ENCODE assay signal across 8 cellular contexts in genomic region chr1:100267284-100267683, GRCh38. TPM values are rescaled to one million over a fixed set of nuclear protein-coding genes. Genes with fewer than 3 reads are reported as not detected.
DNase-seq lines count a peak whose midpoint lies in the region; ATAC-seq and TF ChIP-seq lines count a peak whose summit lies in the region.

No MANE protein-coding gene starts in this region.

- TF ChIP-seq POLR2A in gastrocnemius medialis (IDR thresholded peaks at IDR 0.05), result no peak

- no peaks in the 10 kb centered on the region for H3K9me2 ChIP-seq in GM23248 (ENCODE audit: insufficient read depth)

- H3K9ac ChIP-seq in GM23248, result peak overlapping the region; percentile 95

- peaks cover 27% of the 10 kb centered on the region for H3K4me1 Mint-ChIP-seq in T-helper 17 cell

- H3K27me3 ChIP-seq in GM23248 (replicated peaks; ENCODE audit: insufficient read depth) (no peaks in the 10 kb centered on the region), gastrocnemius medialis (no peaks in the 10 kb centered on the region)

- ATAC-seq in T-helper 17 cell (no peak), gastrocnemius medialis (no peak), GM21723 (IDR thresholded peaks at IDR 0.05; ENCODE audit: unreplicated experiment) (no peak)

- in situ Hi-C loops in GM23248 (cut with MboI) (no loop called here), gastrocnemius medialis (cut with MboI; ENCODE audit: low sequenced_read_pairs in 4 of 4) (no loop called here)

- H3K9me3 ChIP-seq in GM23248 (ENCODE audit: low read depth), result no peaks in the 10 kb centered on the region
- no peaks in the 10 kb centered on the region for H3K9me3 ChIP-seq in T-helper 17 cell (ENCODE audit: control insufficient read depth, low read length, poor library complexity, severe bottlenecking)
- no peaks in the 10 kb centered on the region for H3K9me3 ChIP-seq in gastrocnemius medialis

- H3K27me3 Mint-ChIP-seq in T-helper 17 cell, result no peaks in the 10 kb centered on the region

- WGBS in GM23248 (ENCODE audit: low coverage in 1 of 2, low lambda C conversion rate in 2 of 2, missing lambda C conversion rate in 2 of 2), 2 experiments, result 95 to 100% methylated on average over 1 of the region's 1 CpG

- no peaks in the 10 kb centered on the region; the same call in 1 of the 2 replicates for H4K20me1 ChIP-seq in GM23248 (ENCODE audit: insufficient read depth)

- no peaks in the 10 kb centered on the region for H3F3A ChIP-seq in GM23248 (ENCODE audit: insufficient read depth)

- 0 out of 2 replicates have a peak overlapping the region, but pooled peaks have one; percentile 99 for H2AFZ ChIP-seq in GM23248

- DNase-seq in GM23248 (no peak), T-helper 17 cell (no peak), fibroblast of mammary gland (ENCODE audit: low read depth) (no peak), gastrocnemius medialis (no peak), HuH-7.5 (ENCODE audit: low spot score) (no peak), NCI-H146 (lab: John Stamatoyannopoulos, UW) (no peak)
- no peak for DNase-seq in NK-92 treated with Interleukin-12 subunit alpha and Interleukin-12 subunit beta, amount 100 ng/mL, for 24 hours (lab: John Stamatoyannopoulos, UW)

- H3K36me3 ChIP-seq in GM23248 (ENCODE audit: low read depth) (peaks cover 34% of the 10 kb centered on the region), gastrocnemius medialis (peaks cover 0 to 61% of the 10 kb centered on the region in 2 donors)

- intact Hi-C loops in gastrocnemius medialis (cut with DNase I; ENCODE audit: low total_unique reads), result loop anchor here (2.0 to 5.0 kb wide), 2 partner anchors 90 to 192 kb away; partner anchors contain the start of gene LRRC39

- peak overlapping the region; percentile 93 for H3K4me3 ChIP-seq in GM23248
- H3K4me3 ChIP-seq in fibroblast of mammary gland (ENCODE audit: control insufficient read depth, low read depth, low read length), result peak overlapping the region; percentile 98
- H3K4me3 ChIP-seq in gastrocnemius medialis, result peak overlapping the region; percentile 67 to 100 (median 91)

- peaks cover 14% of the 10 kb centered on the region for H3K36me3 Mint-ChIP-seq in T-helper 17 cell (ENCODE audit: low read depth)

- H3K27ac ChIP-seq in GM23248, result no peak overlapping the region
- H3K27ac ChIP-seq in gastrocnemius medialis, result peak overlapping the region in 2 of 4 donors; percentile 82 to 90

- H3K4me3 Mint-ChIP-seq in T-helper 17 cell, result peak overlapping the region; percentile 98

- TF ChIP-seq CTCF in fibroblast of mammary gland (conservative IDR thresholded peaks at IDR 0.05; ENCODE audit: control insufficient read depth, insufficient read depth, low read depth, low read length), result no peak
- no peak for TF ChIP-seq CTCF in gastrocnemius medialis (IDR thresholded peaks at IDR 0.05 in 4 of 5, conservative IDR thresholded peaks at IDR 0.05 in 1 of 5)

- H3K4me1 ChIP-seq in GM23248 (ENCODE audit: insufficient read depth), result peaks cover 17% of the 10 kb centered on the region
- H3K4me1 ChIP-seq in gastrocnemius medialis, result peaks cover 15 to 19% of the 10 kb centered on the region in 2 donors

- H3K79me2 ChIP-seq in GM23248 (ENCODE audit: insufficient read depth), result peaks cover 61% of the 10 kb centered on the region

- peak overlapping the region; percentile 89 for H3K4me2 ChIP-seq in GM23248 (ENCODE audit: unreplicated experiment)

- H3K27ac Mint-ChIP-seq in T-helper 17 cell, result no peak overlapping the region

RNA-seq across cellular contexts. Expression of gene RTCA, which starts 1.3 kb away (rescaled TPM):
- 42.7 and 66.4 TPM in 2 replicates for total RNA-seq in GM23248 (2014; rRNA removed; shearing (Covaris generic))
- 55.1 and 56.7 TPM in 2 replicates for polyA plus RNA-seq in GM23248 (2016; fragmentation: Nextera tagmentation; extraction: Ambion mirVana)
- total RNA-seq in T-helper 17 cell, result 10 to 100 TPM; 43.6 to 44.4 TPM
- total RNA-seq in gastrocnemius medialis, result 10 to 100 TPM; 22.3 to 32.8 (median 24.8) TPM

RNA-seq across cellular contexts. Expression of gene DBT, which starts 17.6 kb away (rescaled TPM):
- 4.2 and 5.3 TPM in 2 replicates for total RNA-seq in GM23248 (2014; rRNA removed; shearing (Covaris generic))
- polyA plus RNA-seq in GM23248 (2016; fragmentation: Nextera tagmentation; extraction: Ambion mirVana), result 6.4 and 7.4 TPM in 2 replicates
- 1 to 10 TPM; 7.8 to 9.5 TPM for total RNA-seq in T-helper 17 cell
- total RNA-seq in gastrocnemius medialis, result 10 to 100 TPM in 1 of 4 donors, 1 to 10 TPM in 3; 7.6 to 11.3 (median 9.6) TPM
